In genomic region chr11:47847892-47848635, GRCh38 we compare ENCODE assay signal across 1 cellular context.
TF ChIP-seq lines count a peak whose summit lies in the region.

Gene NUP160 (minus strand): TSS chr11:47848350. CDS start chr11:47848318, 32 bp downstream.

TF ChIP-seq in K562, 482 proteins besides CTCF, POLR2A, EP300 and RAD21 (continued from another document and continues in another):
- TF ChIP-seq SFPQ (IDR thresholded peaks at IDR 0.05; ENCODE audit: low read depth, low read length) = no peak
- TF ChIP-seq, protein P1, sequence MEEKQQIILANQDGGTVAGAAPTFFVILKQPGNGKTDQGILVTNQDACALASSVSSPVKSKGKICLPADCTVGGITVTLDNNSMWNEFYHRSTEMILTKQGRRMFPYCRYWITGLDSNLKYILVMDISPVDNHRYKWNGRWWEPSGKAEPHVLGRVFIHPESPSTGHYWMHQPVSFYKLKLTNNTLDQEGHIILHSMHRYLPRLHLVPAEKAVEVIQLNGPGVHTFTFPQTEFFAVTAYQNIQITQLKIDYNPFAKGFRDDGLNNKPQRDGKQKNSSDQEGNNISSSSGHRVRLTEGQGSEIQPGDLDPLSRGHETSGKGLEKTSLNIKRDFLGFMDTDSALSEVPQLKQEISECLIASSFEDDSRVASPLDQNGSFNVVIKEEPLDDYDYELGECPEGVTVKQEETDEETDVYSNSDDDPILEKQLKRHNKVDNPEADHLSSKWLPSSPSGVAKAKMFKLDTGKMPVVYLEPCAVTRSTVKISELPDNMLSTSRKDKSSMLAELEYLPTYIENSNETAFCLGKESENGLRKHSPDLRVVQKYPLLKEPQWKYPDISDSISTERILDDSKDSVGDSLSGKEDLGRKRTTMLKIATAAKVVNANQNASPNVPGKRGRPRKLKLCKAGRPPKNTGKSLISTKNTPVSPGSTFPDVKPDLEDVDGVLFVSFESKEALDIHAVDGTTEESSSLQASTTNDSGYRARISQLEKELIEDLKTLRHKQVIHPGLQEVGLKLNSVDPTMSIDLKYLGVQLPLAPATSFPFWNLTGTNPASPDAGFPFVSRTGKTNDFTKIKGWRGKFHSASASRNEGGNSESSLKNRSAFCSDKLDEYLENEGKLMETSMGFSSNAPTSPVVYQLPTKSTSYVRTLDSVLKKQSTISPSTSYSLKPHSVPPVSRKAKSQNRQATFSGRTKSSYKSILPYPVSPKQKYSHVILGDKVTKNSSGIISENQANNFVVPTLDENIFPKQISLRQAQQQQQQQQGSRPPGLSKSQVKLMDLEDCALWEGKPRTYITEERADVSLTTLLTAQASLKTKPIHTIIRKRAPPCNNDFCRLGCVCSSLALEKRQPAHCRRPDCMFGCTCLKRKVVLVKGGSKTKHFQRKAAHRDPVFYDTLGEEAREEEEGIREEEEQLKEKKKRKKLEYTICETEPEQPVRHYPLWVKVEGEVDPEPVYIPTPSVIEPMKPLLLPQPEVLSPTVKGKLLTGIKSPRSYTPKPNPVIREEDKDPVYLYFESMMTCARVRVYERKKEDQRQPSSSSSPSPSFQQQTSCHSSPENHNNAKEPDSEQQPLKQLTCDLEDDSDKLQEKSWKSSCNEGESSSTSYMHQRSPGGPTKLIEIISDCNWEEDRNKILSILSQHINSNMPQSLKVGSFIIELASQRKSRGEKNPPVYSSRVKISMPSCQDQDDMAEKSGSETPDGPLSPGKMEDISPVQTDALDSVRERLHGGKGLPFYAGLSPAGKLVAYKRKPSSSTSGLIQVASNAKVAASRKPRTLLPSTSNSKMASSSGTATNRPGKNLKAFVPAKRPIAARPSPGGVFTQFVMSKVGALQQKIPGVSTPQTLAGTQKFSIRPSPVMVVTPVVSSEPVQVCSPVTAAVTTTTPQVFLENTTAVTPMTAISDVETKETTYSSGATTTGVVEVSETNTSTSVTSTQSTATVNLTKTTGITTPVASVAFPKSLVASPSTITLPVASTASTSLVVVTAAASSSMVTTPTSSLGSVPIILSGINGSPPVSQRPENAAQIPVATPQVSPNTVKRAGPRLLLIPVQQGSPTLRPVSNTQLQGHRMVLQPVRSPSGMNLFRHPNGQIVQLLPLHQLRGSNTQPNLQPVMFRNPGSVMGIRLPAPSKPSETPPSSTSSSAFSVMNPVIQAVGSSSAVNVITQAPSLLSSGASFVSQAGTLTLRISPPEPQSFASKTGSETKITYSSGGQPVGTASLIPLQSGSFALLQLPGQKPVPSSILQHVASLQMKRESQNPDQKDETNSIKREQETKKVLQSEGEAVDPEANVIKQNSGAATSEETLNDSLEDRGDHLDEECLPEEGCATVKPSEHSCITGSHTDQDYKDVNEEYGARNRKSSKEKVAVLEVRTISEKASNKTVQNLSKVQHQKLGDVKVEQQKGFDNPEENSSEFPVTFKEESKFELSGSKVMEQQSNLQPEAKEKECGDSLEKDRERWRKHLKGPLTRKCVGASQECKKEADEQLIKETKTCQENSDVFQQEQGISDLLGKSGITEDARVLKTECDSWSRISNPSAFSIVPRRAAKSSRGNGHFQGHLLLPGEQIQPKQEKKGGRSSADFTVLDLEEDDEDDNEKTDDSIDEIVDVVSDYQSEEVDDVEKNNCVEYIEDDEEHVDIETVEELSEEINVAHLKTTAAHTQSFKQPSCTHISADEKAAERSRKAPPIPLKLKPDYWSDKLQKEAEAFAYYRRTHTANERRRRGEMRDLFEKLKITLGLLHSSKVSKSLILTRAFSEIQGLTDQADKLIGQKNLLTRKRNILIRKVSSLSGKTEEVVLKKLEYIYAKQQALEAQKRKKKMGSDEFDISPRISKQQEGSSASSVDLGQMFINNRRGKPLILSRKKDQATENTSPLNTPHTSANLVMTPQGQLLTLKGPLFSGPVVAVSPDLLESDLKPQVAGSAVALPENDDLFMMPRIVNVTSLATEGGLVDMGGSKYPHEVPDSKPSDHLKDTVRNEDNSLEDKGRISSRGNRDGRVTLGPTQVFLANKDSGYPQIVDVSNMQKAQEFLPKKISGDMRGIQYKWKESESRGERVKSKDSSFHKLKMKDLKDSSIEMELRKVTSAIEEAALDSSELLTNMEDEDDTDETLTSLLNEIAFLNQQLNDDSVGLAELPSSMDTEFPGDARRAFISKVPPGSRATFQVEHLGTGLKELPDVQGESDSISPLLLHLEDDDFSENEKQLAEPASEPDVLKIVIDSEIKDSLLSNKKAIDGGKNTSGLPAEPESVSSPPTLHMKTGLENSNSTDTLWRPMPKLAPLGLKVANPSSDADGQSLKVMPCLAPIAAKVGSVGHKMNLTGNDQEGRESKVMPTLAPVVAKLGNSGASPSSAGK (IDR thresholded peaks at IDR 0.05) = peak; percentile 64
- TF ChIP-seq SRSF9 (IDR thresholded peaks at IDR 0.05; ENCODE audit: borderline replicate concordance, low read depth, low read length) = no peak
- no peak for TF ChIP-seq ZNF184 (CRISPR knock-in tag; IDR thresholded peaks at IDR 0.05)
- no peak for TF ChIP-seq CBX3 (IDR thresholded peaks at IDR 0.05; ENCODE audit: borderline replicate concordance in 1 of 2, low read length in 2 of 2)
- TF ChIP-seq, protein P2, sequence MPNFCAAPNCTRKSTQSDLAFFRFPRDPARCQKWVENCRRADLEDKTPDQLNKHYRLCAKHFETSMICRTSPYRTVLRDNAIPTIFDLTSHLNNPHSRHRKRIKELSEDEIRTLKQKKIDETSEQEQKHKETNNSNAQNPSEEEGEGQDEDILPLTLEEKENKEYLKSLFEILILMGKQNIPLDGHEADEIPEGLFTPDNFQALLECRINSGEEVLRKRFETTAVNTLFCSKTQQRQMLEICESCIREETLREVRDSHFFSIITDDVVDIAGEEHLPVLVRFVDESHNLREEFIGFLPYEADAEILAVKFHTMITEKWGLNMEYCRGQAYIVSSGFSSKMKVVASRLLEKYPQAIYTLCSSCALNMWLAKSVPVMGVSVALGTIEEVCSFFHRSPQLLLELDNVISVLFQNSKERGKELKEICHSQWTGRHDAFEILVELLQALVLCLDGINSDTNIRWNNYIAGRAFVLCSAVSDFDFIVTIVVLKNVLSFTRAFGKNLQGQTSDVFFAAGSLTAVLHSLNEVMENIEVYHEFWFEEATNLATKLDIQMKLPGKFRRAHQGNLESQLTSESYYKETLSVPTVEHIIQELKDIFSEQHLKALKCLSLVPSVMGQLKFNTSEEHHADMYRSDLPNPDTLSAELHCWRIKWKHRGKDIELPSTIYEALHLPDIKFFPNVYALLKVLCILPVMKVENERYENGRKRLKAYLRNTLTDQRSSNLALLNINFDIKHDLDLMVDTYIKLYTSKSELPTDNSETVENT (CRISPR knock-in tag; IDR thresholded peaks at IDR 0.05) = peak; percentile 68
- TF ChIP-seq ADNP (tag; IDR thresholded peaks at IDR 0.05) = no peak
- TF ChIP-seq RNF2 (IDR thresholded peaks at IDR 0.05) = peak; percentile 59; the same call in 1 of the 2 replicates
- no peak for TF ChIP-seq TRIM28 (IDR thresholded peaks at IDR 0.05)
- TF ChIP-seq MCM3 (IDR thresholded peaks at IDR 0.05) = no peak
- no peak for TF ChIP-seq CHAMP1 (IDR thresholded peaks at IDR 0.05)
- TF ChIP-seq YBX1 (IDR thresholded peaks at IDR 0.05) = no peak
- TF ChIP-seq, protein P3, sequence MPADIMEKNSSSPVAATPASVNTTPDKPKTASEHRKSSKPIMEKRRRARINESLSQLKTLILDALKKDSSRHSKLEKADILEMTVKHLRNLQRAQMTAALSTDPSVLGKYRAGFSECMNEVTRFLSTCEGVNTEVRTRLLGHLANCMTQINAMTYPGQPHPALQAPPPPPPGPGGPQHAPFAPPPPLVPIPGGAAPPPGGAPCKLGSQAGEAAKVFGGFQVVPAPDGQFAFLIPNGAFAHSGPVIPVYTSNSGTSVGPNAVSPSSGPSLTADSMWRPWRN (IDR thresholded peaks at IDR 0.05; ENCODE audit: low read depth) = no peak
- no peak for TF ChIP-seq STAT5B (CRISPR knock-in tag; IDR thresholded peaks at IDR 0.05)
- TF ChIP-seq FOXJ3 (CRISPR knock-in tag; IDR thresholded peaks at IDR 0.05) = no peak
- no peak for TF ChIP-seq TAL1 (IDR thresholded peaks at IDR 0.05)
- TF ChIP-seq, protein P4, sequence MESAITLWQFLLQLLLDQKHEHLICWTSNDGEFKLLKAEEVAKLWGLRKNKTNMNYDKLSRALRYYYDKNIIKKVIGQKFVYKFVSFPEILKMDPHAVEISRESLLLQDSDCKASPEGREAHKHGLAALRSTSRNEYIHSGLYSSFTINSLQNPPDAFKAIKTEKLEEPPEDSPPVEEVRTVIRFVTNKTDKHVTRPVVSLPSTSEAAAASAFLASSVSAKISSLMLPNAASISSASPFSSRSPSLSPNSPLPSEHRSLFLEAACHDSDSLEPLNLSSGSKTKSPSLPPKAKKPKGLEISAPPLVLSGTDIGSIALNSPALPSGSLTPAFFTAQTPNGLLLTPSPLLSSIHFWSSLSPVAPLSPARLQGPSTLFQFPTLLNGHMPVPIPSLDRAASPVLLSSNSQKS (CRISPR knock-in tag; IDR thresholded peaks at IDR 0.05) = no peak
- no peak for TF ChIP-seq PRPF4 (IDR thresholded peaks at IDR 0.05; ENCODE audit: insufficient read depth, low read depth, low read length, poor library complexity, severe bottlenecking)
- TF ChIP-seq ZNF324 (CRISPR knock-in tag; IDR thresholded peaks at IDR 0.05) = no peak
- no peak for TF ChIP-seq ZNF512 (tag; IDR thresholded peaks at IDR 0.05)
- TF ChIP-seq JUND (IDR thresholded peaks at IDR 0.05; ENCODE audit: borderline replicate concordance, low read depth, low read length) = peak; percentile 41
- TF ChIP-seq JUND (tag; IDR thresholded peaks at IDR 0.05; ENCODE audit: borderline replicate concordance, low read depth, low read length) = no peak
- TF ChIP-seq POLR2AphosphoS5 (IDR thresholded peaks at IDR 0.05; ENCODE audit: control insufficient read depth, insufficient read depth, low read depth, low read length) = peak; percentile 89
- TF ChIP-seq DIDO1 (tag; IDR thresholded peaks at IDR 0.05; ENCODE audit: low read depth) = no peak
- TF ChIP-seq MXD1 (CRISPR knock-in tag; IDR thresholded peaks at IDR 0.05; ENCODE audit: borderline replicate concordance, poor library complexity, severe bottlenecking) = no peak
- no peak for TF ChIP-seq CREBBP (IDR thresholded peaks at IDR 0.05; ENCODE audit: low read depth, low read length)
- TF ChIP-seq KLF13 (tag; IDR thresholded peaks at IDR 0.05; ENCODE audit: borderline replicate concordance, low read depth) = no peak; the same call in none of the 2 replicates
- TF ChIP-seq U2AF1 (optimal IDR thresholded peaks at IDR 0.05; ENCODE audit: low read depth, low read length) = no peak
- peak; percentile 85 for TF ChIP-seq MYC (IDR thresholded peaks at IDR 0.05; ENCODE audit: low read depth, low read length)
- peak; percentile 38; the same call in 1 of the 2 replicates for TF ChIP-seq MYC (CRISPR knock-in tag; IDR thresholded peaks at IDR 0.05; ENCODE audit: borderline replicate concordance, low read depth)
- no peak for TF ChIP-seq ZBTB49 (CRISPR knock-in tag; IDR thresholded peaks at IDR 0.05; ENCODE audit: borderline replicate concordance)
